Comparison of ENCODE assay signal across 28 cellular contexts in the genomic region with DNA sequence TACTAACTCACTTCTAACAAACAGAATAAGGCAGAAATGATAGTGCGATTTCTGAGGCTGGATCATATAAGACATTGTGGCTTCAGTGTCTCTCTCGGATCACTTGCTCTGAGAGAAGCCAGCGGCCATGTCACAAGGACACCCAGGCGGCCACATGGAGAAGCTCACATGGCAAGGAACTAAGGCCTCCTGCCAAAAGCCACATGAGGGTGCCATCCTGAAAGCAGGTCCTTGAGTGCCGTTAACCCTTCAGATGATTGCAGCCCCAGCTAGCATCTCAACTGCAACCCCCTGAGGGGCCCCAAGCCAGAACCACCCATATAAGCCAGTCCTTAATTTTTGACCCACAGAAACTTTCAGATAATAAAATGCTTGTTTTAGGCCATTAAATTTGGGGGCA. TPM values are rescaled to one million over a fixed set of nuclear protein-coding genes. Genes with fewer than 3 reads are reported as not detected.
DNase-seq lines count a peak whose midpoint lies in the region; ATAC-seq, FAIRE-seq and TF ChIP-seq lines count a peak whose summit lies in the region.
"Had no signal": no experiment of that assay in that cellular context is flagged by ENCODE, and none has a peak within 500 bp of the region (broad histone marks: within the 10 kb centered on the region; RNA-seq: fewer than 3 reads in every experiment).

No MANE protein-coding gene starts in this region.

- no peak overlapping the region; the same call in 2 of the 3 replicates for H3K4me2 ChIP-seq in A549

- no peak for TF ChIP-seq RAD21 in A549 (conservative IDR thresholded peaks at IDR 0.05 in 1 of 2, IDR thresholded peaks at IDR 0.05 in 1 of 2)

- H3K4me3 Mint-ChIP-seq in progenitor cell of endocrine pancreas (ENCODE audit: low read depth), result no peak overlapping the region
- H3K4me3 Mint-ChIP-seq: activated CD4-positive, alpha-beta T cell treated with anti-CD3 and anti-CD28 coated beads, Interleukin-2, amount 10 ng/mL, durations not matched to agents 7 days and 5 days; activated CD8-positive, alpha-beta memory T cell treated with anti-CD3 and anti-CD28 coated beads, Interleukin-2, amount 10 ng/mL, durations not matched to agents 7 days and 5 days; activated naive CD4-positive, alpha-beta T cell treated with anti-CD3 and anti-CD28 coated beads for 36 hours; CD8-positive, alpha-beta memory T cell; effector memory CD8-positive, alpha-beta T cell; memory B cell; naive thymus-derived CD4-positive, alpha-beta T cell had no signal

- no peak overlapping the region for H3K9ac ChIP-seq in colonic mucosa (ENCODE audit: low read depth in 2 of 2, low read length in 2 of 2)

- no peaks in the 10 kb centered on the region for H3K36me3 Mint-ChIP-seq in progenitor cell of endocrine pancreas (ENCODE audit: insufficient read depth)
- H3K36me3 Mint-ChIP-seq: activated CD8-positive, alpha-beta memory T cell treated with anti-CD3 and anti-CD28 coated beads, Interleukin-2, amount 10 ng/mL, durations not matched to agents 7 days and 5 days; CD8-positive, alpha-beta memory T cell; naive thymus-derived CD4-positive, alpha-beta T cell had no signal

- H3K27me3 ChIP-seq in colonic mucosa (no peaks in the 10 kb centered on the region), left ventricle myocardium inferior (ENCODE audit: low read depth) (no peaks in the 10 kb centered on the region)

- H3K27ac ChIP-seq in A549 (peak overlapping the region; percentile 80 to 84; a peak in 5 of 6 replicates), colonic mucosa (peak overlapping the region; percentile 24), left ventricle myocardium inferior (replicated peaks) (peak overlapping the region; percentile 84)
- H3K27ac ChIP-seq: VCaP had no signal

- POLR2A ChIA-PET in A549 (lab: Yijun Ruan, JAX), result no interaction called here

- FAIRE-seq in A549 (lab: Jason Lieb, UNC), result no peak
- FAIRE-seq: GM18507 had no signal

- no peak for TF ChIP-seq CTCF in A549 (IDR thresholded peaks at IDR 0.05)
- no peak for TF ChIP-seq CTCF in colonic mucosa (IDR thresholded peaks at IDR 0.05)
- peak; percentile 29 for TF ChIP-seq CTCF in left ventricle myocardium inferior (IDR thresholded peaks at IDR 0.05; ENCODE audit: borderline replicate concordance)
- no peak for TF ChIP-seq CTCF in progenitor cell of endocrine pancreas (IDR thresholded peaks at IDR 0.05; ENCODE audit: unreplicated experiment)

- H3K9me3 ChIP-seq in A549, result no peaks in the 10 kb centered on the region
- H3K9me3 ChIP-seq in colonic mucosa, result no peaks in the 10 kb centered on the region
- no peaks in the 10 kb centered on the region for H3K9me3 ChIP-seq in left ventricle myocardium inferior (replicated peaks)

- H3K9me3 Mint-ChIP-seq in progenitor cell of endocrine pancreas (ENCODE audit: low read depth), result no peaks in the 10 kb centered on the region
- H3K9me3 Mint-ChIP-seq: activated CD4-positive, alpha-beta T cell treated with anti-CD3 and anti-CD28 coated beads, Interleukin-2, amount 10 ng/mL, durations not matched to agents 7 days and 5 days; activated naive CD4-positive, alpha-beta T cell treated with anti-CD3 and anti-CD28 coated beads for 36 hours; CD8-positive, alpha-beta memory T cell; effector memory CD8-positive, alpha-beta T cell; memory B cell; naive thymus-derived CD4-positive, alpha-beta T cell had no signal

- TF ChIP-seq EP300 in A549 (IDR thresholded peaks at IDR 0.05), result no peak

- H3K4me3 ChIP-seq in A549 (no peak overlapping the region), colonic mucosa (no peak overlapping the region), left ventricle myocardium inferior (no peak overlapping the region)
- H3K4me3 ChIP-seq: coronary artery had no signal

- intact Hi-C loops in colonic mucosa (cut with DNase I), result no loop called here
- intact Hi-C loops in left ventricle myocardium inferior (cut with micrococcal nuclease), result no loop called here

- no peaks in the 10 kb centered on the region for H3K36me3 ChIP-seq in colonic mucosa
- no peaks in the 10 kb centered on the region for H3K36me3 ChIP-seq in left ventricle myocardium inferior

- DNase-seq in A549 (ENCODE audit: low read depth in 1 of 2, low spot score in 1 of 2), result no peak
- no peak for DNase-seq in colonic mucosa
- no peak for DNase-seq in left ventricle myocardium inferior
- no peak for DNase-seq in progenitor cell of endocrine pancreas (ENCODE audit: low spot score, unreplicated experiment)
- no peak for DNase-seq in NOMO-1 (lab: John Stamatoyannopoulos, UW; ENCODE audit: unreplicated experiment in 2 of 2)
- DNase-seq: 8988T; activated CD4-positive, alpha-beta T cell treated with anti-CD3 and anti-CD28 coated beads, Interleukin-2, amount 10 ng/mL, durations not matched to agents 7 days and 5 days; activated CD8-positive, alpha-beta memory T cell treated with anti-CD3 and anti-CD28 coated beads, Interleukin-2, amount 10 ng/mL, durations not matched to agents 7 days and 5 days; activated naive CD4-positive, alpha-beta T cell treated with anti-CD3 and anti-CD28 coated beads for 36 hours; amniotic stem cell; CD8-positive, alpha-beta memory T cell; effector memory CD8-positive, alpha-beta T cell; GDM1; GOT3; naive thymus-derived CD4-positive, alpha-beta T cell; NCI-H1092 treated with DMSO at 0.1 percent for 48 hours; NCI-H1930; NCI-H526 treated with DMSO at 0.1 percent for 48 hours; retina; stimulated activated CD4-positive, alpha-beta T cell treated with anti-CD3 and anti-CD28 coated beads, Interleukin-4, amount 100 ng/mL, for 4 hours; stimulated activated naive CD4-positive, alpha-beta T cell treated with Interleukin-2 at 50 U/mL for 16 hours had no signal

- WGBS in A549 (ENCODE audit: missing lambda C conversion rate), result 93% methylated on average over 5 of the region's 5 CpGs

- H3K4me1 ChIP-seq in A549, result peaks cover 51% of the 10 kb centered on the region
- H3K4me1 ChIP-seq in colonic mucosa, result peaks cover 5% of the 10 kb centered on the region
- H3K4me1 ChIP-seq in left ventricle myocardium inferior, result peaks cover 29% of the 10 kb centered on the region

- TF ChIP-seq POLR2A in A549 (IDR thresholded peaks at IDR 0.05; ENCODE audit: low read length), result no peak

- peak overlapping the region; percentile 62 for H3K27ac Mint-ChIP-seq in progenitor cell of endocrine pancreas
- H3K27ac Mint-ChIP-seq: activated CD4-positive, alpha-beta T cell treated with anti-CD3 and anti-CD28 coated beads, Interleukin-2, amount 10 ng/mL, durations not matched to agents 7 days and 5 days; activated CD8-positive, alpha-beta memory T cell treated with anti-CD3 and anti-CD28 coated beads, Interleukin-2, amount 10 ng/mL, durations not matched to agents 7 days and 5 days; activated naive CD4-positive, alpha-beta T cell treated with anti-CD3 and anti-CD28 coated beads for 36 hours; effector memory CD8-positive, alpha-beta T cell; memory B cell; naive thymus-derived CD4-positive, alpha-beta T cell had no signal

- no peak for ATAC-seq in A549
- ATAC-seq in GM21390 (IDR thresholded peaks at IDR 0.05; ENCODE audit: unreplicated experiment), result no peak
- ATAC-seq in GM21717 (IDR thresholded peaks at IDR 0.05; ENCODE audit: unreplicated experiment), result no peak
- no peak for ATAC-seq in HG02870 (IDR thresholded peaks at IDR 0.05; ENCODE audit: unreplicated experiment)
- ATAC-seq: activated CD8-positive, alpha-beta memory T cell treated with anti-CD3 and anti-CD28 coated beads, Interleukin-2, amount 10 ng/mL, durations not matched to agents 7 days and 5 days; effector memory CD8-positive, alpha-beta T cell; naive thymus-derived CD4-positive, alpha-beta T cell had no signal

- H3K27me3 Mint-ChIP-seq in progenitor cell of endocrine pancreas, result no peaks in the 10 kb centered on the region
- H3K27me3 Mint-ChIP-seq: activated CD4-positive, alpha-beta T cell treated with anti-CD3 and anti-CD28 coated beads, Interleukin-2, amount 10 ng/mL, durations not matched to agents 7 days and 5 days; activated CD8-positive, alpha-beta memory T cell treated with anti-CD3 and anti-CD28 coated beads, Interleukin-2, amount 10 ng/mL, durations not matched to agents 7 days and 5 days; CD8-positive, alpha-beta memory T cell; effector memory CD8-positive, alpha-beta T cell; memory B cell; naive thymus-derived CD4-positive, alpha-beta T cell had no signal

- CTCF ChIA-PET in A549 (lab: Yijun Ruan, JAX), result interaction anchor here (0.6 to 4.9 kb wide), 6 partner anchors 11 to 377 kb away, joined by 3 to 24 read pairs (median 4); a partner anchor contains a TSS

- peaks cover 16% of the 10 kb centered on the region for H3K4me1 Mint-ChIP-seq in progenitor cell of endocrine pancreas (ENCODE audit: low read depth)
- H3K4me1 Mint-ChIP-seq: CD8-positive, alpha-beta memory T cell; memory B cell had no signal

TF ChIP-seq in A549, 52 proteins besides CTCF, POLR2A, EP300 and RAD21 (continues in another document):
- TF ChIP-seq EHMT2 (IDR thresholded peaks at IDR 0.05; ENCODE audit: low read depth), result no peak
- TF ChIP-seq MAZ (IDR thresholded peaks at IDR 0.05; ENCODE audit: borderline replicate concordance, low read depth, low read length), result no peak
- TF ChIP-seq ZC3H11A (IDR thresholded peaks at IDR 0.05), result no peak
- TF ChIP-seq HOXB5 (CRISPR knock-in tag; IDR thresholded peaks at IDR 0.05), result no peak
- TF ChIP-seq JUN (IDR thresholded peaks at IDR 0.05), result no peak
- TF ChIP-seq TFCP2L1 (CRISPR knock-in tag; IDR thresholded peaks at IDR 0.05), result no peak

RNA-seq across cellular contexts. Expression of a gene that starts 6.9 kb away (rescaled TPM):
- polyA plus RNA-seq in A549 (2011; rRNA removed) (262 and 285 TPM in 2 replicates), A549 (2017; fragmentation: RNase III; extraction: RNeasy Plus Mini Kit Qiagen cat#74134 plus additional on column Dnase treatment) (273 to 292 TPM (median 276 TPM) in 3 replicates)
- polyA plus RNA-seq in A549 (2012; cell fraction: cytosol; rRNA removed), result 127 and 130 TPM in 2 replicates
- polyA plus RNA-seq in A549 (2012; cell fraction: nucleus; rRNA removed), result 60.2 and 94.6 TPM in 2 replicates
- 73.4 and 85.0 TPM in 2 replicates for polyA minus RNA-seq in A549 (2011; rRNA and poly(A)+ RNA removed)
- total RNA-seq in colonic mucosa (100 to 1,000 TPM; 314 to 430 TPM), left ventricle myocardium inferior (442 TPM), progenitor cell of endocrine pancreas (142 and 154 TPM in 2 replicates)

RNA-seq across cellular contexts. Expression of a gene that starts 32.0 kb away (rescaled TPM):
- polyA plus RNA-seq in A549 (2011; rRNA removed) (9.5 and 9.8 TPM in 2 replicates), A549 (2017; fragmentation: RNase III; extraction: RNeasy Plus Mini Kit Qiagen cat#74134 plus additional on column Dnase treatment) (31.3 to 35.3 TPM (median 34.2 TPM) in 3 replicates)
- polyA plus RNA-seq in A549 (2012; cell fraction: cytosol; rRNA removed), result 57.8 and 74.6 TPM in 2 replicates
- polyA plus RNA-seq in A549 (2012; cell fraction: nucleus; rRNA removed), result 174 and 265 TPM in 2 replicates
- polyA minus RNA-seq in A549 (2011; rRNA and poly(A)+ RNA removed), result 2.1 and 3.2 TPM in 2 replicates
- total RNA-seq in colonic mucosa (100 to 1,000 TPM in 1 of 2 donors, 10 to 100 TPM in 1; 62.6 to 117 TPM), left ventricle myocardium inferior (29.0 TPM), progenitor cell of endocrine pancreas (18.4 and 19.9 TPM in 2 replicates)

Comparison
In these comparisons a context has a peak if more than half of its experiments do, and no peak if none do; other contexts are left out.
1. H3K27ac ChIP-seq: peak in every context shown above with its lines; median percentile 84 in left ventricle myocardium inferior; 82 in A549; 24 in colonic mucosa.